In genomic region chr2:241506793-241507429, GRCh38 we compare ENCODE assay signal across 8 cellular contexts. TPM values are rescaled to one million over a fixed set of nuclear protein-coding genes. Genes with fewer than 3 reads are reported as not detected.
DNase-seq lines count a peak whose midpoint lies in the region; ATAC-seq, FAIRE-seq and TF ChIP-seq lines count a peak whose summit lies in the region.

No MANE protein-coding gene starts in this region.

- H3K36me3 ChIP-seq in esophagus (ENCODE audit: control insufficient read depth in 2 of 2, insufficient read depth in 2 of 2, low read length in 1 of 2) (peaks cover 5 to 16% of the 10 kb centered on the region in 2 donors), pancreas (no peaks in the 10 kb centered on the region)

- H3K27ac ChIP-seq in esophagus (ENCODE audit: low read depth in 2 of 2, low read length in 1 of 2) (no peak overlapping the region), pancreas (no peak overlapping the region), caudate nucleus (ENCODE audit: low read depth, low read length) (no peak overlapping the region), foreskin keratinocyte (no peak overlapping the region)

- H3K27me3 ChIP-seq in esophagus (ENCODE audit: control insufficient read depth in 1 of 2, insufficient read depth in 2 of 2, low read length in 2 of 2): no peaks in the 10 kb centered on the region
- H3K27me3 ChIP-seq in pancreas: no peaks in the 10 kb centered on the region
- H3K27me3 ChIP-seq in foreskin keratinocyte: no peaks in the 10 kb centered on the region

- ATAC-seq in pancreas (no peak), foreskin keratinocyte (no peak), HG03457 (IDR thresholded peaks at IDR 0.05; ENCODE audit: unreplicated experiment) (no peak), HG02840 (IDR thresholded peaks at IDR 0.05; ENCODE audit: low FRiP score, unreplicated experiment) (no peak)

- no peak for FAIRE-seq in pancreas (lab: Jason Lieb, UNC)

- peak overlapping the region; percentile 67 to 90 for H3K4me3 ChIP-seq in esophagus (ENCODE audit: low read depth in 1 of 2, low read length in 2 of 2)
- H3K4me3 ChIP-seq in pancreas: peak overlapping the region; percentile 60 to 94 (median 74)

- no peaks in the 10 kb centered on the region for H3K9me3 ChIP-seq in esophagus (ENCODE audit: control insufficient read depth in 2 of 2, insufficient read depth in 1 of 2, low read depth in 1 of 2, low read length in 1 of 2)
- no peaks in the 10 kb centered on the region for H3K9me3 ChIP-seq in pancreas

- DNase-seq in EL (peak; percentile 26), RKO (ENCODE audit: low spot score) (peak; percentile 56), pancreas (peak in 2 of 6 donors; percentile 38 to 70), caudate nucleus (lab: John Stamatoyannopoulos, UW) (no peak), foreskin keratinocyte (no peak)

- intact Hi-C loops in pancreas (cut with DNase I): no loop called here

- peaks cover 11 to 15% of the 10 kb centered on the region in 2 donors for H3K4me1 ChIP-seq in esophagus (ENCODE audit: control insufficient read depth in 2 of 2, insufficient read depth in 2 of 2, low read length in 1 of 2)
- peaks cover 14 to 30% (median 22%) of the 10 kb centered on the region in 3 donors for H3K4me1 ChIP-seq in pancreas
- H3K4me1 ChIP-seq in foreskin keratinocyte: no peaks in the 10 kb centered on the region

- TF ChIP-seq CTCF in pancreas (IDR thresholded peaks at IDR 0.05): no peak
- TF ChIP-seq CTCF in foreskin keratinocyte (conservative IDR thresholded peaks at IDR 0.05): no peak

- WGBS in esophagus, 2 donors: 44 to 50% methylated on average over 19 of the region's 19 CpGs
- 33 to 44% methylated on average over 19 of the region's 19 CpGs for WGBS in pancreas, 2 donors

RNA-seq across cellular contexts. Expression of gene STK25, which starts 1.5 kb away (rescaled TPM):
- polyA plus RNA-seq in esophagus: 100 to 1,000 TPM; 116 to 132 TPM
- total RNA-seq in pancreas: 100 to 1,000 TPM in 1 of 6 donors, 10 to 100 TPM in 5; 60.6 to 103 (median 71.7) TPM
- 100 to 1,000 TPM; 265 to 282 TPM for polyA plus RNA-seq in pancreas
- total RNA-seq in foreskin keratinocyte: 154 and 173 TPM in 2 replicates
- 140 and 158 TPM in 2 replicates for polyA plus RNA-seq in foreskin keratinocyte

RNA-seq across cellular contexts. Expression of gene BOK, which starts 51.6 kb away (rescaled TPM):
- polyA plus RNA-seq in esophagus (10 to 100 TPM; 29.8 to 38.7 TPM), pancreas (10 to 100 TPM; 10.1 to 11.5 TPM), foreskin keratinocyte (43.1 and 56.5 TPM in 2 replicates)
- total RNA-seq in pancreas (10 to 100 TPM in 5 of 6 donors, 1 to 10 TPM in 1; 10.0 to 24.8 (median 12.6) TPM), foreskin keratinocyte (36.9 and 46.1 TPM in 2 replicates)

Comparison
In these comparisons a context has a peak if more than half of its experiments do, and no peak if none do; other contexts are left out.
1. DNase-seq: peak in EL (single experiment) and RKO (single experiment); none in caudate nucleus (0 of 61) and foreskin keratinocyte (0 of 2).